Comparison of ENCODE assay signal across 14 cellular contexts in genomic region chr12:28248555-28249127, GRCh38. TPM values are rescaled to one million over a fixed set of nuclear protein-coding genes. Genes with fewer than 3 reads are reported as not detected.
DNase-seq lines count a peak whose midpoint lies in the region; ATAC-seq and TF ChIP-seq lines count a peak whose summit lies in the region.
"Had no signal": no experiment of that assay in that cellular context is flagged by ENCODE, and none has a peak within 500 bp of the region (broad histone marks: within the 10 kb centered on the region; RNA-seq: fewer than 3 reads in every experiment).

No MANE protein-coding gene starts in this region.

- no peak for ATAC-seq in activated naive CD8-positive, alpha-beta T cell treated with anti-CD3 and anti-CD28 coated beads, Interleukin-2, amount 50 U/mL, for 24 hours
- no peak for ATAC-seq in left colon
- ATAC-seq: left lung had no signal

- no peak for DNase-seq in activated naive CD8-positive, alpha-beta T cell treated with anti-CD3 and anti-CD28 coated beads, Interleukin-2, amount 50 U/mL, for 24 hours
- DNase-seq in endodermal cell (no peak), GF-D8 (lab: John Stamatoyannopoulos, UW) (no peak), left colon (no peak)
- DNase-seq in stimulated activated CD4-positive, alpha-beta T cell treated with anti-CD3 and anti-CD28 coated beads, Interleukin-4, amount 100 ng/mL, for 4 hours = no peak
- DNase-seq: effector CD8-positive, alpha-beta T cell; glutamatergic neuron; left lung; NCI-H446; T-helper 9 cell had no signal

- intact Hi-C loops in left colon (cut with DNase I, micrococcal nuclease) = no loop called here

- H3K36me3 Mint-ChIP-seq in activated naive CD8-positive, alpha-beta T cell = peaks cover 3% of the 10 kb centered on the region
- peaks cover 4% of the 10 kb centered on the region for H3K36me3 Mint-ChIP-seq in activated naive CD8-positive, alpha-beta T cell treated with anti-CD3 and anti-CD28 coated beads, Interleukin-2, amount 50 U/mL, for 24 hours (ENCODE audit: low read depth)
- H3K36me3 Mint-ChIP-seq in IgD-negative memory B cell (peaks cover 6% of the 10 kb centered on the region), endodermal cell (ENCODE audit: low read depth) (no peaks in the 10 kb centered on the region)

- H3K27ac Mint-ChIP-seq in activated naive CD8-positive, alpha-beta T cell = peak overlapping the region; percentile 23
- H3K27ac Mint-ChIP-seq in activated naive CD8-positive, alpha-beta T cell treated with anti-CD3 and anti-CD28 coated beads, Interleukin-2, amount 50 U/mL, for 24 hours = no peak overlapping the region
- H3K27ac Mint-ChIP-seq in IgD-negative memory B cell = peak overlapping the region in 2 of 3 donors; percentile 19 to 38
- peak overlapping the region; percentile 49 for H3K27ac Mint-ChIP-seq in endodermal cell

- H3K36me3 ChIP-seq in endodermal cell (ENCODE audit: control insufficient read depth, insufficient read depth, low read length) = no peaks in the 10 kb centered on the region
- peaks cover 2% of the 10 kb centered on the region for H3K36me3 ChIP-seq in urinary bladder (ENCODE audit: insufficient read depth)
- H3K36me3 ChIP-seq: left lung had no signal

- no peaks in the 10 kb centered on the region for H3K9me3 Mint-ChIP-seq in activated naive CD8-positive, alpha-beta T cell (ENCODE audit: low read depth)
- H3K9me3 Mint-ChIP-seq in activated naive CD8-positive, alpha-beta T cell treated with anti-CD3 and anti-CD28 coated beads, Interleukin-2, amount 50 U/mL, for 24 hours = no peaks in the 10 kb centered on the region
- H3K9me3 Mint-ChIP-seq in IgD-negative memory B cell (no peaks in the 10 kb centered on the region), endodermal cell (peaks cover 4% of the 10 kb centered on the region)

- H3K27ac ChIP-seq in endodermal cell (ENCODE audit: low read depth, low read length) (no peak overlapping the region), urinary bladder (ENCODE audit: low read depth) (peak overlapping the region; percentile 10)
- H3K27ac ChIP-seq: HL-60, left lung had no signal

- H3K4me1 Mint-ChIP-seq in activated naive CD8-positive, alpha-beta T cell (ENCODE audit: low read depth) = peaks cover 74% of the 10 kb centered on the region
- H3K4me1 Mint-ChIP-seq in activated naive CD8-positive, alpha-beta T cell treated with anti-CD3 and anti-CD28 coated beads, Interleukin-2, amount 50 U/mL, for 24 hours = peaks cover 64% of the 10 kb centered on the region
- peaks cover 55 to 64% (median 60%) of the 10 kb centered on the region in 3 donors for H3K4me1 Mint-ChIP-seq in IgD-negative memory B cell
- peaks cover 24% of the 10 kb centered on the region for H3K4me1 Mint-ChIP-seq in endodermal cell

- no peak for TF ChIP-seq CTCF in endodermal cell (conservative IDR thresholded peaks at IDR 0.05)

- H3K27me3 ChIP-seq in endodermal cell (ENCODE audit: control insufficient read depth, insufficient read depth, low read length, poor library complexity, severe bottlenecking) = no peaks in the 10 kb centered on the region
- H3K27me3 ChIP-seq: left lung had no signal

- no peaks in the 10 kb centered on the region for H3K27me3 Mint-ChIP-seq in activated naive CD8-positive, alpha-beta T cell
- no peaks in the 10 kb centered on the region for H3K27me3 Mint-ChIP-seq in activated naive CD8-positive, alpha-beta T cell treated with anti-CD3 and anti-CD28 coated beads, Interleukin-2, amount 50 U/mL, for 24 hours
- H3K27me3 Mint-ChIP-seq in IgD-negative memory B cell (no peaks in the 10 kb centered on the region), endodermal cell (ENCODE audit: insufficient read depth) (no peaks in the 10 kb centered on the region)

- no peaks in the 10 kb centered on the region for H3K9me3 ChIP-seq in endodermal cell (ENCODE audit: control insufficient read depth, low read length)
- H3K9me3 ChIP-seq: left lung had no signal

- no peak overlapping the region for H3K4me3 ChIP-seq in endodermal cell (ENCODE audit: low read length)
- no peak overlapping the region for H3K4me3 ChIP-seq in urinary bladder (ENCODE audit: low read depth, low read length)
- H3K4me3 ChIP-seq: left lung had no signal

- H3K4me1 ChIP-seq in endodermal cell (ENCODE audit: control insufficient read depth, insufficient read depth, low read length) (no peaks in the 10 kb centered on the region), urinary bladder (ENCODE audit: insufficient read depth) (no peaks in the 10 kb centered on the region)

- H3K4me3 Mint-ChIP-seq in activated naive CD8-positive, alpha-beta T cell = no peak overlapping the region
- H3K4me3 Mint-ChIP-seq in activated naive CD8-positive, alpha-beta T cell treated with anti-CD3 and anti-CD28 coated beads, Interleukin-2, amount 50 U/mL, for 24 hours = no peak overlapping the region
- H3K4me3 Mint-ChIP-seq in IgD-negative memory B cell (peak overlapping the region in 1 of 4 donors; percentile 53), endodermal cell (no peak overlapping the region)

- H3K9ac ChIP-seq in endodermal cell (ENCODE audit: extremely low read depth, low read length, poor library complexity, severe bottlenecking) = no peak overlapping the region

RNA-seq across cellular contexts. Expression of gene CCDC91, which starts 58.4 kb away (rescaled TPM):
- polyA plus RNA-seq in IgD-negative memory B cell (67.5 TPM), urinary bladder (26.2 TPM)
- total RNA-seq in endodermal cell (10 to 100 TPM; 25.3 to 45.7 TPM), urinary bladder (53.5 TPM), left colon (10 to 100 TPM; 20.7 to 24.8 TPM)
- 19.3 TPM for polyA plus RNA-seq in endodermal cell (2013, experiment 1 of 2)
- polyA plus RNA-seq in endodermal cell (2013, experiment 2 of 2) = 20.1 TPM
